In the genomic region with DNA sequence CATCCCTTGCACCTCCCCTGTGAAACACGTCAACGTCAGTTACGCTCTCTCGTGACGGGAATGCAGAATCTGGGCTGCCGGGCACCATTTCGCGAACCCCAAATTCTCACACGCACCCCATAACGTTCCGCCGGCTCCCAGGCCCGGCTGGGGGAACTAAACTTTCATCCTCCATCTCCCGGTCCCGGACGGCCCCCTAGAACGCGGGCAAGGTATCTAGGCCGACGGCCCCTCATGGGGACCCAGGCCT, we compare ENCODE assay signal across 8 cellular contexts. TPM values are rescaled to one million over a fixed set of nuclear protein-coding genes. Genes with fewer than 3 reads are reported as not detected.
A peak's percentile ranks its signal among the peaks of the same experiment; 100 is the strongest.
DNase-seq lines count a peak whose midpoint lies in the region; ATAC-seq, FAIRE-seq and TF ChIP-seq lines count a peak whose summit lies in the region.

No MANE protein-coding gene starts in this region.

- DNase-seq in AG08395 (ENCODE audit: low spot score), result peak; percentile 15
- DNase-seq in H54 (ENCODE audit: insufficient read length, low spot score), result peak; percentile 12
- DNase-seq in activated T-helper 1 cell treated with anti-CD3 and anti-CD28 coated beads, Interleukin-12 subunit alpha, Interleukin-12 subunit beta, Interleukin-2, Interleukin-4 antibody, amounts not matched to agents 30 ng/mL and 10 ng/mL and 1 ng/mL, durations not matched to agents 14 hours and 24 hours and 36 hours (ENCODE audit: low spot score), result no peak
- no peak for DNase-seq in left cardiac atrium
- DNase-seq in gastrocnemius medialis, result no peak
- DNase-seq in effector CD4-positive, alpha-beta T cell, result no peak

- H3K9me3 Mint-ChIP-seq in activated T-helper 1 cell treated with anti-CD3 and anti-CD28 coated beads, Interleukin-12 subunit alpha, Interleukin-12 subunit beta, Interleukin-2, Interleukin-4 antibody, amounts not matched to agents 30 ng/mL and 10 ng/mL and 1 ng/mL, durations not matched to agents 14 hours and 24 hours and 36 hours, result no peaks in the 10 kb centered on the region

- H3K27ac Mint-ChIP-seq in activated T-helper 1 cell treated with anti-CD3 and anti-CD28 coated beads, Interleukin-12 subunit alpha, Interleukin-12 subunit beta, Interleukin-2, Interleukin-4 antibody, amounts not matched to agents 30 ng/mL and 10 ng/mL and 1 ng/mL, durations not matched to agents 14 hours and 24 hours and 36 hours, result peak overlapping the region; percentile 100

- H3K4me3 ChIP-seq in gastrocnemius medialis, result peak overlapping the region; percentile 73 to 95 (median 88)

- in situ Hi-C loops in gastrocnemius medialis (cut with MboI; ENCODE audit: low sequenced_read_pairs in 4 of 4), result loop anchor here in 1 of 4 donors (10.0 kb wide), 1 partner anchor 74 kb away; the partner anchor contains the start of gene EFR3B

- H3K27ac ChIP-seq in gastrocnemius medialis, result peak overlapping the region; percentile 96 to 100 (median 98)

- peaks cover 7% of the 10 kb centered on the region for H3K36me3 Mint-ChIP-seq in activated T-helper 1 cell treated with anti-CD3 and anti-CD28 coated beads, Interleukin-12 subunit alpha, Interleukin-12 subunit beta, Interleukin-2, Interleukin-4 antibody, amounts not matched to agents 30 ng/mL and 10 ng/mL and 1 ng/mL, durations not matched to agents 14 hours and 24 hours and 36 hours (ENCODE audit: low read depth)

- peak; percentile 5 to 9 for ATAC-seq in left cardiac atrium
- no peak for ATAC-seq in gastrocnemius medialis
- no peak for ATAC-seq in GM18858 (IDR thresholded peaks at IDR 0.05; ENCODE audit: unreplicated experiment)
- no peak for ATAC-seq in HG02571 (IDR thresholded peaks at IDR 0.05; ENCODE audit: unreplicated experiment)

- H3K4me1 Mint-ChIP-seq in activated T-helper 1 cell treated with anti-CD3 and anti-CD28 coated beads, Interleukin-12 subunit alpha, Interleukin-12 subunit beta, Interleukin-2, Interleukin-4 antibody, amounts not matched to agents 30 ng/mL and 10 ng/mL and 1 ng/mL, durations not matched to agents 14 hours and 24 hours and 36 hours (ENCODE audit: low read depth), result peaks cover 19% of the 10 kb centered on the region

- TF ChIP-seq CTCF in gastrocnemius medialis (IDR thresholded peaks at IDR 0.05 in 4 of 5, conservative IDR thresholded peaks at IDR 0.05 in 1 of 5), result no peak

- peaks cover 0 to 14% of the 10 kb centered on the region in 2 donors for H3K36me3 ChIP-seq in gastrocnemius medialis

- no peaks in the 10 kb centered on the region for H3K9me3 ChIP-seq in gastrocnemius medialis

- peak overlapping the region; percentile 96 for H3K4me3 Mint-ChIP-seq in activated T-helper 1 cell treated with anti-CD3 and anti-CD28 coated beads, Interleukin-12 subunit alpha, Interleukin-12 subunit beta, Interleukin-2, Interleukin-4 antibody, amounts not matched to agents 30 ng/mL and 10 ng/mL and 1 ng/mL, durations not matched to agents 14 hours and 24 hours and 36 hours

- no peaks in the 10 kb centered on the region for H3K27me3 Mint-ChIP-seq in activated T-helper 1 cell treated with anti-CD3 and anti-CD28 coated beads, Interleukin-12 subunit alpha, Interleukin-12 subunit beta, Interleukin-2, Interleukin-4 antibody, amounts not matched to agents 30 ng/mL and 10 ng/mL and 1 ng/mL, durations not matched to agents 14 hours and 24 hours and 36 hours (ENCODE audit: insufficient read depth)

- H3K27me3 ChIP-seq in gastrocnemius medialis, result no peaks in the 10 kb centered on the region

- TF ChIP-seq POLR2A in H54 (IDR thresholded peaks at IDR 0.05; ENCODE audit: low read depth, low read length) (no peak), gastrocnemius medialis (IDR thresholded peaks at IDR 0.05) (no peak)

- no peak for FAIRE-seq in H54 (lab: Jason Lieb, UNC)

- intact Hi-C loops in activated T-helper 1 cell treated with anti-CD3 and anti-CD28 coated beads, Interleukin-12 subunit alpha, Interleukin-12 subunit beta, Interleukin-2, Interleukin-4 antibody, amounts not matched to agents 30 ng/mL and 10 ng/mL and 1 ng/mL, durations not matched to agents 14 hours and 24 hours and 36 hours (cut with micrococcal nuclease), result loop anchor here (1.0 to 10.0 kb wide), 7 partner anchors 178 to 906 kb away; partner anchors contain the start of genes ASXL2, CENPO and PTRHD1
- intact Hi-C loops in left cardiac atrium (cut with DNase I) (no loop called here), gastrocnemius medialis (cut with DNase I; ENCODE audit: low total_unique reads) (loop anchor here (1.0 to 10.0 kb wide), 4 partner anchors 56 to 374 kb away; partner anchors contain the start of gene DNMT3A)

- H3K4me1 ChIP-seq in gastrocnemius medialis, result peaks cover 9 to 22% of the 10 kb centered on the region in 2 donors

RNA-seq across cellular contexts. Expression of gene DNAJC27, which starts 0.5 kb away (rescaled TPM):
- 6.3 and 7.0 TPM in 2 replicates for total RNA-seq in activated T-helper 1 cell treated with anti-CD3 and anti-CD28 coated beads, Interleukin-12 subunit alpha, Interleukin-12 subunit beta, Interleukin-2, Interleukin-4 antibody, amounts not matched to agents 30 ng/mL and 10 ng/mL and 1 ng/mL, durations not matched to agents 14 hours and 24 hours and 36 hours
- total RNA-seq in left cardiac atrium, result 1 to 10 TPM; 7.0 to 8.3 TPM
- total RNA-seq in gastrocnemius medialis, result 10 to 100 TPM in 1 of 4 donors, 1 to 10 TPM in 3; 3.0 to 11.0 (median 4.9) TPM

RNA-seq across cellular contexts. Expression of gene ADCY3, which starts 51.2 kb away (rescaled TPM):
- total RNA-seq in activated T-helper 1 cell treated with anti-CD3 and anti-CD28 coated beads, Interleukin-12 subunit alpha, Interleukin-12 subunit beta, Interleukin-2, Interleukin-4 antibody, amounts not matched to agents 30 ng/mL and 10 ng/mL and 1 ng/mL, durations not matched to agents 14 hours and 24 hours and 36 hours, result 101 and 108 TPM in 2 replicates
- total RNA-seq in left cardiac atrium (10 to 100 TPM; 42.7 to 44.0 TPM), gastrocnemius medialis (10 to 100 TPM in 2 of 4 donors, 1 to 10 TPM in 2; 3.9 to 16.6 (median 12.3) TPM)

Comparison
In these comparisons a context has a peak if more than half of its experiments do, and no peak if none do; other contexts are left out.
1. DNase-seq: peak in AG08395 (single experiment) and H54 (single experiment); none in activated T-helper 1 cell treated with anti-CD3 and anti-CD28 coated beads, Interleukin-12 subunit alpha, Interleukin-12 subunit beta, Interleukin-2, Interleukin-4 antibody, amounts not matched to agents 30 ng/mL and 10 ng/mL and 1 ng/mL, durations not matched to agents 14 hours and 24 hours and 36 hours (single experiment), left cardiac atrium (single experiment), gastrocnemius medialis (0 of 2) and effector CD4-positive, alpha-beta T cell (single experiment).
2. ATAC-seq: peak in left cardiac atrium (2 of 2); none in gastrocnemius medialis (0 of 2), GM18858 (single experiment) and HG02571 (single experiment).
3. intact Hi-C loops: an anchor here in activated T-helper 1 cell treated with anti-CD3 and anti-CD28 coated beads, Interleukin-12 subunit alpha, Interleukin-12 subunit beta, Interleukin-2, Interleukin-4 antibody, amounts not matched to agents 30 ng/mL and 10 ng/mL and 1 ng/mL, durations not matched to agents 14 hours and 24 hours and 36 hours (1.0 to 10.0 kb wide) and gastrocnemius medialis (1.0 to 10.0 kb wide); none called in left cardiac atrium.